ENCODE assay signal across 1 cellular context in the genomic region with DNA sequence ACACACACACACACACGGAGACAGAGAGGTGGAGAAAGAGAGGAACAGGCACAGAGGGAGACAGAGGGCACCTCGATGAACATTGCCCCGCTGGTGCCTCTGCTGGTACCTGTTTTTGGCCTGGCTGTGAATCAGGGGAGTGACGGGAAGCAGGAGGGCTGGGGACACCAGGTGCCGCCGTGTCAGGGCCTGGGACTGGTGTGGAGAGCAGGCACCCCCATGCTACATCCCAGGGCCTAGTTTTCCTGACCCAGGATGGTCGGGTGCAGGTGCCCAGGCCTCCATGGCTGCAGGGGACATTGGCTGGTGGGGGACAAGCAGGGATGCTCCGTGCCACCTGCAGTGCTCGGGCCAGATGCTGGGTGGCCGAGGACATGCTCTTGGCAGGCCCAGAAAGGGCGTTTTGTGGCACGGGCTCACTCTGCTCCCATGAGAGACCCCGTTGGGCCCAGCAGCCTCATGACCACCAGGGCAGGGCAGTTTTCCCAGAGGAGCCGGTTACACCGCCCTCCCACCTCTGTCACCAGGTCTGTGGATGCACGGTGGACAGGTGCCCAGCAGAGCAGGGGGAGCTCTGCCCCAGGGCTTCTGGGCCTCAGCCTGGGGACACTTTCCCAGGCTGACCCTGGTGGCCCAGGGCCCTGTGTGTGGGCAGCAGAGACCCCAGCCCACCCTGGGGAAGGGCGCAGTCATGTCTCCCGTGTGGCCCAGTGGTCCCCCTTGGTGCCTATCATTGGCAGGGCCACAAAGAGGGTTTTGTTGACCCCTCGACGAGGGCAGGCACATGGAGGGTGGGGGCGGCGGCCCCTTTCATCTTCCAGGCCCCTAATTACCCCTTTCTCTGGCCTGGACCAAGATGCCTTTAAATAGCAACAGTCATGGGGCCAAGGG.
TF ChIP-seq lines count a peak whose summit lies in the region.

No MANE protein-coding gene starts in this region.

TF ChIP-seq in SK-N-SH, 30 proteins besides CTCF, POLR2A, EP300 and RAD21 (continued from another document):
- TF ChIP-seq EZH2phosphoT487 (IDR thresholded peaks at IDR 0.05; ENCODE audit: borderline replicate concordance, low read depth), result no peak
- TF ChIP-seq REST (IDR thresholded peaks at IDR 0.05; ENCODE audit: low read depth, low read length), result no peak
- TF ChIP-seq, protein P1, sequence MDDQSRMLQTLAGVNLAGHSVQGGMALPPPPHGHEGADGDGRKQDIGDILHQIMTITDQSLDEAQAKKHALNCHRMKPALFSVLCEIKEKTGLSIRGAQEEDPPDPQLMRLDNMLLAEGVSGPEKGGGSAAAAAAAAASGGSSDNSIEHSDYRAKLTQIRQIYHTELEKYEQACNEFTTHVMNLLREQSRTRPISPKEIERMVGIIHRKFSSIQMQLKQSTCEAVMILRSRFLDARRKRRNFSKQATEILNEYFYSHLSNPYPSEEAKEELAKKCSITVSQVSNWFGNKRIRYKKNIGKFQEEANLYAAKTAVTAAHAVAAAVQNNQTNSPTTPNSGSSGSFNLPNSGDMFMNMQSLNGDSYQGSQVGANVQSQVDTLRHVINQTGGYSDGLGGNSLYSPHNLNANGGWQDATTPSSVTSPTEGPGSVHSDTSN (IDR thresholded peaks at IDR 0.05), result no peak
- no peak for TF ChIP-seq RFX5 (IDR thresholded peaks at IDR 0.05; ENCODE audit: low read length)
- TF ChIP-seq ELF1 (IDR thresholded peaks at IDR 0.05), result no peak
